In genomic region chr2:20563251-20563650, GRCh38 we compare ENCODE assay signal across 18 cellular contexts.
"Had no signal": no experiment of that assay in that cellular context is flagged by ENCODE, and none has a peak within 500 bp of the region (broad histone marks: within the 10 kb centered on the region; RNA-seq: fewer than 3 reads in every experiment).

No MANE protein-coding gene starts in this region.

- ATAC-seq: esophagus mucosa; gastroesophageal sphincter; left cardiac atrium; naive thymus-derived CD4-positive, alpha-beta T cell; right cardiac atrium had no signal

- H3K4me3 ChIP-seq: dorsolateral prefrontal cortex, gastroesophageal sphincter, lung, ovary, smooth muscle cell, uterus had no signal

- H3K27ac ChIP-seq: dorsolateral prefrontal cortex, gastroesophageal sphincter, ovary, uterus had no signal

- DNase-seq: cortex of kidney; dorsolateral prefrontal cortex; effector CD8-positive, alpha-beta T cell; immature natural killer cell; kidney; left cardiac atrium; left ventricle myocardium superior; naive thymus-derived CD4-positive, alpha-beta T cell; nephron progenitor cell; stimulated activated CD4-positive, alpha-beta T cell treated with anti-CD3 and anti-CD28 coated beads, Interleukin-2, amount 100 ng/mL, for 48 hours; stimulated activated naive CD4-positive, alpha-beta T cell treated with Interleukin-2 at 50 U/mL for 16 hours had no signal

- H3K9me3 ChIP-seq: gastroesophageal sphincter, ovary, uterus had no signal

- H3K36me3 ChIP-seq: gastroesophageal sphincter, ovary, uterus had no signal

- H3K27me3 ChIP-seq: dorsolateral prefrontal cortex, gastroesophageal sphincter, ovary, uterus had no signal

- H3K4me2 ChIP-seq: smooth muscle cell had no signal

- H3K4me1 ChIP-seq: uterus had no signal
